Comparison of ENCODE assay signal across 8 cellular contexts in the genomic region with DNA sequence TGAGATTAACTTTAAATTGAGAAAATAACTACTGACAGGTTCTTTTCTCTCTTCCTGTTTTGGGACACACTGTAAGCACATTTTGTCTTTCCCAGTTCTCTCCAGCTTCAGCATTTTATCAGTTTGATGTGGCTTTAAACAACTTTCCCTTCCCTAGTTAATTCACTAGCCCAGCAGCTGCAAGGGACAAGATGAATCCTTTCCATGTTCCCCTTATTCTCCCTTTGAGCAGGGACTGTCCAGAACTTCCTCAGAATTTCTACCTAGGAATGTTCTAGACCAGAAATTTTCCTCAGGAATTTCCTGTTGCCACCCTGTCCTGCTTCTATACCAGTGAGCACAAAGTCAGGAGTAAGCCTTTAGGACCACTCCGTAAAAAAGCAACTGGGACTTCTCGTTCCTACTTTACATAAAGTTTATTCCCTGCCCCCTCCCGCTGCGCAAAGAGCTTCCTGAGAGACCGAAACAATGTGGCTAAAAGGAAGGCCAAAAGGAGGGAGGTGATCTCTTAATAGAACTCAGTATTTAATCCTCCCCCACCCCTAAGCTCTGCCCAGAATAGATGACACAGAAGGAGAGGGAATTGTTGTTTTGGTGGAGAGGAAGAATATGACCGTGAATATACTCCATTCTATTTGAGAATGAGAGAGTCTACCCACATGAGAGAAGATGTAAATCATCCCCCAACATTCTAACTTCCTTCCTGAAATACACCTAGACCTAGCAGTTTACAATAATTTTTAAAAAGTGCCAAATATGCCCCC.
A peak's percentile ranks its signal among the peaks of the same experiment; 100 is the strongest.
DNase-seq lines count a peak whose midpoint lies in the region; TF ChIP-seq lines count a peak whose summit lies in the region.

No MANE protein-coding gene starts in this region.

- no peaks in the 10 kb centered on the region for H3K27me3 ChIP-seq in MM.1S (replicated peaks; ENCODE audit: insufficient read depth, low read length)
- no peaks in the 10 kb centered on the region for H3K27me3 ChIP-seq in osteoblast (ENCODE audit: insufficient read depth, low read length)

- H3K79me2 ChIP-seq in MM.1S (ENCODE audit: low read length) (no peaks in the 10 kb centered on the region), osteoblast (ENCODE audit: insufficient read depth, low read length) (no peaks in the 10 kb centered on the region)

- peak overlapping the region; percentile 50 for H3K4me2 ChIP-seq in MM.1S (ENCODE audit: low read depth, low read length)
- H3K4me2 ChIP-seq in osteoblast (ENCODE audit: insufficient read depth, low read length): peak overlapping the region; percentile 63

- H3K4me1 Mint-ChIP-seq in endothelial cell (ENCODE audit: unreplicated experiment): peaks cover 12% of the 10 kb centered on the region

- H3K4me1 ChIP-seq in MM.1S (ENCODE audit: low read length): peaks cover 12% of the 10 kb centered on the region
- H3K4me1 ChIP-seq in osteoblast (ENCODE audit: insufficient read depth, low read length): peaks cover 25% of the 10 kb centered on the region

- no peaks in the 10 kb centered on the region for H3K36me3 Mint-ChIP-seq in endothelial cell (ENCODE audit: low read depth, unreplicated experiment)

- H3K27ac ChIP-seq in MM.1S (ENCODE audit: low read length) (peak overlapping the region; percentile 15; the same call in 1 of the 2 replicates), osteoblast (ENCODE audit: low read depth, low read length) (peak overlapping the region; percentile 90)

- intact Hi-C loops in posterior cingulate gyrus (cut with DNase I): no loop called here

- no peaks in the 10 kb centered on the region for H3F3A ChIP-seq in MM.1S (ENCODE audit: insufficient read depth, low read length)

- H3K9ac ChIP-seq in MM.1S (ENCODE audit: low read length): peak overlapping the region; percentile 17; the same call in 1 of the 2 replicates

- no peaks in the 10 kb centered on the region for H3K9me3 ChIP-seq in MM.1S (replicated peaks; ENCODE audit: insufficient read depth, low read length)
- H3K9me3 ChIP-seq in osteoblast (ENCODE audit: low read depth, low read length): no peaks in the 10 kb centered on the region

- H3K4me3 Mint-ChIP-seq in endothelial cell (ENCODE audit: unreplicated experiment): no peak overlapping the region

- peak overlapping the region; percentile 20 for H3K27ac Mint-ChIP-seq in endothelial cell (ENCODE audit: unreplicated experiment)

- H3K36me3 ChIP-seq in MM.1S (replicated peaks; ENCODE audit: insufficient read depth, low read length): no peaks in the 10 kb centered on the region
- no peaks in the 10 kb centered on the region for H3K36me3 ChIP-seq in osteoblast (ENCODE audit: insufficient read depth, low read length)

- H3K9me2 ChIP-seq in MM.1S (replicated peaks; ENCODE audit: insufficient read depth, low read length): no peaks in the 10 kb centered on the region

- DNase-seq in Caki2 (ENCODE audit: low read depth) (peak; percentile 50), MM.1S (no peak), endothelial cell (ENCODE audit: low spot score) (no peak), osteoblast (ENCODE audit: insufficient read length, low spot score, missing footprints) (peak; percentile 37), posterior cingulate gyrus (no peak), GM13977 (ENCODE audit: low spot score) (no peak), DMS53 treated with DMSO at 0.1 percent for 48 hours (lab: John Stamatoyannopoulos, UW; ENCODE audit: unreplicated experiment) (no peak), amniotic stem cell (lab: John Stamatoyannopoulos, UW) (no peak)

- no peak for TF ChIP-seq CTCF in MM.1S (IDR thresholded peaks at IDR 0.05; ENCODE audit: low read length)
- no peak for TF ChIP-seq CTCF in endothelial cell (IDR thresholded peaks at IDR 0.05; ENCODE audit: unreplicated experiment)
- TF ChIP-seq CTCF in osteoblast (IDR thresholded peaks at IDR 0.05; ENCODE audit: extremely low read depth, low read depth, low read length): no peak
- TF ChIP-seq CTCF in GM13977 (IDR thresholded peaks at IDR 0.05; ENCODE audit: extremely low read depth, insufficient read depth, missing control alignments): no peak

- H2AFZ ChIP-seq in MM.1S (ENCODE audit: low read length) (peak overlapping the region; percentile 59), osteoblast (ENCODE audit: low read length) (peak overlapping the region; percentile 13)

- H4K20me1 ChIP-seq in MM.1S (ENCODE audit: insufficient read depth, low read length) (no peaks in the 10 kb centered on the region), osteoblast (ENCODE audit: insufficient read depth, low read length) (no peaks in the 10 kb centered on the region)

- peak overlapping the region; percentile 14; the same call in 1 of the 2 replicates for H3K4me3 ChIP-seq in MM.1S (ENCODE audit: low read length)
- H3K4me3 ChIP-seq in osteoblast (ENCODE audit: insufficient read depth, low read length): peak overlapping the region; percentile 28

- no peaks in the 10 kb centered on the region for H3K27me3 Mint-ChIP-seq in endothelial cell (ENCODE audit: unreplicated experiment)

- no peaks in the 10 kb centered on the region for H3K9me3 Mint-ChIP-seq in endothelial cell (ENCODE audit: unreplicated experiment)

- in situ Hi-C loops in Caki2 (cut with HindIII; ENCODE audit: low pct_unique_long_range_greater_than_20kb, low sequenced_read_pairs): no loop called here
- in situ Hi-C loops in GM13977 (cut with MboI; ENCODE audit: low pct_unique_long_range_greater_than_20kb, low sequenced_read_pairs, unreplicated experiment): no loop called here

Comparison
In these comparisons a context has a peak if more than half of its experiments do, and no peak if none do; other contexts are left out.
1. DNase-seq: peak in Caki2 (single experiment) and osteoblast (single experiment); none in MM.1S (single experiment), endothelial cell (single experiment), posterior cingulate gyrus (0 of 10), GM13977 (single experiment), DMS53 treated with DMSO at 0.1 percent for 48 hours (single experiment) and amniotic stem cell (single experiment).